In the genomic region with DNA sequence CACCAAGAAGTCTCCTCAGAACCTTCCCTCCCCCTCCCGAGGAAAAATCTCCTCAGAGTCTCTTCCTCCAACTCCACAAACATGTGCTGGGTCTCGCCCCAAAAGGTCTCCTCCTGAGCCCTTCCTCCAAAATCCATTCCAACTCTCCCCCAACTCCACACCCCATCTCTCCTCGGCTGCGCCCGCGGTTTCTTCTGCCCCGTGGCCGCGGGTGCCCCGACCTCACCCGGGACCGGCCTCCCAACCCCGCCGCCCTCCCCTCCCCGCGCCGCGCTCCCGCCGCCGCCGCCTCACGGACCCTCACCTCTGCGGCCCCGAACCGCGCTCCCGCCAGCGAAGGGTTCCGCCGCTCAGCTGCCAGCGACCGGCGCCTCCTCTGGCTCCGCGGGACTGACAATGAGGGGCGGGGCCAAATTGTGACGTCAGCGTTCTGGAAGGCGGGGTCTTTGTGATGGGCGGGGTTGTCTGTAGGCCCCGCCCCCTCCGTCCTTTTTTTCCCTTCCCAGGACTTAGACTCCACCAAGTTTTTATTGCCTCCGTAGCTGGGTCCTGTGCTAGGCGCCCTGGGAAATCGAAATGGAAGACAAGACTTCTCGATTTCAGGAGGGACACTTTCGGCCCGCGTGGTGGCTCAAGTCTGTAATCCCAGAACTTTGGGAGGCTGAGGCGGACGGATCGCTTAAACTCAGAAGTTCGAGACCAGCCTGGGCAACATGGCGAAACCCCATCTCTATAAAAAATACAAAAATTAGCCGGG, we compare ENCODE assay signal across 8 cellular contexts. TPM values are rescaled to one million over a fixed set of nuclear protein-coding genes. Genes with fewer than 3 reads are reported as not detected.
DNase-seq lines count a peak whose midpoint lies in the region; ATAC-seq and TF ChIP-seq lines count a peak whose summit lies in the region.

A gene (minus strand): TSS at position 395 of the 757 bp plus-strand sequence.

- H3K27me3 Mint-ChIP-seq in CD14-positive monocyte (ENCODE audit: low read depth in 3 of 3) = peaks cover 4 to 16% (median 9%) of the 10 kb centered on the region in 3 donors
- no peaks in the 10 kb centered on the region for H3K27me3 Mint-ChIP-seq in nephron (ENCODE audit: low read depth)

- H3K27me3 ChIP-seq in Karpas-422 (ENCODE audit: low read length) = no peaks in the 10 kb centered on the region; the same call in 1 of the 2 replicates

- H3K27ac ChIP-seq in Karpas-422 (ENCODE audit: low read length) = no peak within 1 kb of the TSS

- peak; percentile 76 for ATAC-seq in stimulated activated naive CD8-positive, alpha-beta T cell treated with anti-CD3 and anti-CD28 coated beads, Interleukin-15, Interleukin-2, amounts not matched to agents 100 U/mL and 50 U/mL, for 24 hours

- H3K4me3 Mint-ChIP-seq in CD14-positive monocyte = peak within 1 kb of the TSS; percentile 99 to 100
- peak within 1 kb of the TSS; percentile 100 for H3K4me3 Mint-ChIP-seq in nephron

- H3K9ac ChIP-seq in Karpas-422 (ENCODE audit: low read length) = peak within 1 kb of the TSS; percentile 75

- no peaks in the 10 kb centered on the region for H3K9me3 ChIP-seq in Karpas-422 (ENCODE audit: low read length)

- H2AFZ ChIP-seq in Karpas-422 (ENCODE audit: low read length) = peak within 1 kb of the TSS; percentile 85

- no peak for TF ChIP-seq CTCF in CD14-positive monocyte (IDR thresholded peaks at IDR 0.05)
- no peak for TF ChIP-seq CTCF in GM20000 (IDR thresholded peaks at IDR 0.05; ENCODE audit: extremely low read depth, missing control alignments)
- no peak for TF ChIP-seq CTCF in fibroblast of pulmonary artery (IDR thresholded peaks at IDR 0.05; ENCODE audit: low read length, missing control alignments)
- no peak for TF ChIP-seq CTCF in nephron (IDR thresholded peaks at IDR 0.05; ENCODE audit: unreplicated experiment in 3 of 3)

- peaks cover 4% of the 10 kb centered on the region; the same call in 1 of the 2 replicates for H3K4me1 ChIP-seq in Karpas-422 (ENCODE audit: low read length)

- intact Hi-C loops in CD14-positive monocyte (cut with micrococcal nuclease) = loop anchor here in 1 of 2 donors (5.0 kb wide), 1 partner anchor 61 kb away; no protein-coding TSS in a partner anchor

- H3K36me3 ChIP-seq in Karpas-422 (ENCODE audit: insufficient read depth, low read length) = no peaks in the 10 kb centered on the region

- DNase-seq in CD14-positive monocyte (ENCODE audit: low spot score) (peak; percentile 92), GM20000 (ENCODE audit: low spot score) (peak; percentile 97), Karpas-422 (peak; percentile 87), SHP77 treated with DMSO at 0.1 percent for 48 hours (lab: John Stamatoyannopoulos, UW) (peak; percentile 22), activated gamma-delta T cell (lab: John Stamatoyannopoulos, UW) (peak; percentile 60), fibroblast of pulmonary artery (ENCODE audit: low read depth) (peak; percentile 93)
- peak; percentile 89 for DNase-seq in stimulated activated naive CD8-positive, alpha-beta T cell treated with anti-CD3 and anti-CD28 coated beads, Interleukin-15, Interleukin-2, amounts not matched to agents 100 U/mL and 50 U/mL, for 24 hours

- H3K36me3 Mint-ChIP-seq in CD14-positive monocyte (no peaks in the 10 kb centered on the region), nephron (ENCODE audit: low read depth) (no peaks in the 10 kb centered on the region)

- H3K79me2 ChIP-seq in Karpas-422 (ENCODE audit: low read length) = no peaks in the 10 kb centered on the region

- H3K27ac Mint-ChIP-seq in CD14-positive monocyte = peak within 1 kb of the TSS; percentile 77 to 97 (median 95)
- peak within 1 kb of the TSS; percentile 84 to 100 (median 99) for H3K27ac Mint-ChIP-seq in nephron

- H3K4me1 Mint-ChIP-seq in CD14-positive monocyte = peaks cover 30% of the 10 kb centered on the region
- H3K4me1 Mint-ChIP-seq in nephron = peaks cover 32% of the 10 kb centered on the region

- H3K9me2 ChIP-seq in Karpas-422 (replicated peaks; ENCODE audit: insufficient read depth, low read length) = no peaks in the 10 kb centered on the region

- peak within 1 kb of the TSS; percentile 96 for H3K4me2 ChIP-seq in Karpas-422 (ENCODE audit: low read depth, low read length, poor library complexity, severe bottlenecking)

- peaks cover 0 to 1% (median 0%) of the 10 kb centered on the region in 7 donors for H3K9me3 Mint-ChIP-seq in CD14-positive monocyte
- H3K9me3 Mint-ChIP-seq in nephron = no peaks in the 10 kb centered on the region

- H4K20me1 ChIP-seq in Karpas-422 (ENCODE audit: insufficient read depth, low read depth, low read length) = no peaks in the 10 kb centered on the region

- H3K4me3 ChIP-seq in Karpas-422 (ENCODE audit: low read length) = peak within 1 kb of the TSS; percentile 90
- peak within 1 kb of the TSS; percentile 78 for H3K4me3 ChIP-seq in fibroblast of pulmonary artery (replicated peaks; ENCODE audit: low read depth, low read length)

RNA-seq across cellular contexts. Expression of the gene that starts here (rescaled TPM):
- 1 to 10 TPM; 5.8 to 8.7 TPM for polyA plus RNA-seq in CD14-positive monocyte
- total RNA-seq in Karpas-422 (2014; rRNA removed; shearing (Covaris generic); ENCODE audit: low replicate concordance) = 1.5 and 1.6 TPM in 2 replicates

Comparison
In these comparisons a context has a peak if more than half of its experiments do, and no peak if none do; other contexts are left out.
1. DNase-seq: peak in every context shown above with its lines; median percentile 97 in GM20000; 93 in fibroblast of pulmonary artery; 92 in CD14-positive monocyte; 89 in stimulated activated naive CD8-positive, alpha-beta T cell treated with anti-CD3 and anti-CD28 coated beads, Interleukin-15, Interleukin-2, amounts not matched to agents 100 U/mL and 50 U/mL, for 24 hours; 87 in Karpas-422; 60 in activated gamma-delta T cell; 22 in SHP77 treated with DMSO at 0.1 percent for 48 hours.